ENCODE assay signal across 8 cellular contexts in genomic region chr6:17986656-17987575, GRCh38. TPM values are rescaled to one million over a fixed set of nuclear protein-coding genes. Genes with fewer than 3 reads are reported as not detected.
A peak's percentile ranks its signal among the peaks of the same experiment; 100 is the strongest.
DNase-seq lines count a peak whose midpoint lies in the region; ATAC-seq and TF ChIP-seq lines count a peak whose summit lies in the region.

No MANE protein-coding gene starts in this region.

- H3K9me3 ChIP-seq in ectodermal cell (ENCODE audit: control insufficient read depth, low read length) (no peaks in the 10 kb centered on the region), subcutaneous abdominal adipose tissue (ENCODE audit: control insufficient read depth in 5 of 5, low read length in 5 of 5) (no peaks in the 10 kb centered on the region)

- no TSS peak for BruUV-seq in Calu3 (replicated peaks; lab: Mats Ljungman, UMichigan)

- ATAC-seq in GM19351 (IDR thresholded peaks at IDR 0.05; ENCODE audit: unreplicated experiment) (peak; percentile 25), HG03442 (IDR thresholded peaks at IDR 0.05; ENCODE audit: unreplicated experiment) (peak; percentile 23)

- H3K36me3 ChIP-seq in ectodermal cell (ENCODE audit: control insufficient read depth, insufficient read depth, low read length) (no peaks in the 10 kb centered on the region), subcutaneous abdominal adipose tissue (ENCODE audit: control insufficient read depth in 5 of 5, insufficient read depth in 5 of 5, low read length in 5 of 5) (peaks cover 0 to 7% (median 3%) of the 10 kb centered on the region in 5 donors)

- H3K4me1 Mint-ChIP-seq in Calu3 (ENCODE audit: low read depth, unreplicated experiment), result peaks cover 15% of the 10 kb centered on the region

- no peaks in the 10 kb centered on the region for H3K9me3 Mint-ChIP-seq in Calu3 (ENCODE audit: low read depth, unreplicated experiment)

- DNase-seq in Calu3 (peak; percentile 35), SK-N-DZ (ENCODE audit: low spot score) (peak; percentile 52), lower leg skin (ENCODE audit: low spot score in 2 of 2) (peak; percentile 57 to 92)
- DNase-seq in activated CD4-positive, alpha-beta T cell treated with anti-CD3 and anti-CD28 coated beads for 48 hours, result no peak

- WGBS in ectodermal cell, 2 experiments, result 1% methylated on average over 92 of the region's 92 CpGs
- 1% methylated on average over 58 to 73 of the region's 92 CpGs for WGBS in lower leg skin, 2 donors

- TF ChIP-seq CTCF in Calu3 (IDR thresholded peaks at IDR 0.05; ENCODE audit: unreplicated experiment) (no peak), lower leg skin (IDR thresholded peaks at IDR 0.05) (no peak)

- intact Hi-C loops in Calu3 (cut with micrococcal nuclease; ENCODE audit: unreplicated experiment) (loop anchor here (10.0 kb wide), 2 partner anchors 122 to 138 kb away; partner anchors contain the start of gene NHLRC1), lower leg skin (cut with DNase I; ENCODE audit: low total_unique reads) (loop anchor here (10.0 kb wide), 1 partner anchor 152 kb away; no protein-coding TSS in a partner anchor)

- no peak overlapping the region for H3K27ac ChIP-seq in ectodermal cell (ENCODE audit: insufficient read depth, low read depth, low read length, poor library complexity, severe bottlenecking)
- H3K27ac ChIP-seq in subcutaneous abdominal adipose tissue (ENCODE audit: low read depth, low read length), result peak overlapping the region; percentile 92

- peaks cover 19% of the 10 kb centered on the region for H3K36me3 Mint-ChIP-seq in Calu3 (ENCODE audit: insufficient read depth, unreplicated experiment)

- peak overlapping the region; percentile 58 to 86 (median 73) for H3K9ac ChIP-seq in subcutaneous abdominal adipose tissue (ENCODE audit: low read length in 5 of 5)

- no peak for TF ChIP-seq POLR2A in lower leg skin (IDR thresholded peaks at IDR 0.05)

- peaks cover 3% of the 10 kb centered on the region for H3K4me1 ChIP-seq in ectodermal cell (ENCODE audit: control insufficient read depth, insufficient read depth, low read length)
- peaks cover 2 to 42% (median 37%) of the 10 kb centered on the region in 5 donors for H3K4me1 ChIP-seq in subcutaneous abdominal adipose tissue (ENCODE audit: control insufficient read depth in 5 of 5, insufficient read depth in 5 of 5, low read length in 5 of 5)

- H3K27me3 ChIP-seq in ectodermal cell (ENCODE audit: control insufficient read depth, insufficient read depth, low read length, poor library complexity, severe bottlenecking), result peaks cover 22% of the 10 kb centered on the region
- no peaks in the 10 kb centered on the region for H3K27me3 ChIP-seq in subcutaneous abdominal adipose tissue (ENCODE audit: control insufficient read depth in 5 of 5, insufficient read depth in 4 of 5, low read length in 5 of 5)

- CTCF ChIA-PET in Calu3 (lab: Charles Lee), result interaction anchor here (0.6 kb wide), 1 partner anchor 56 kb away, joined by 3 read pairs; no protein-coding TSS in a partner anchor

- H3K27ac Mint-ChIP-seq in Calu3 (ENCODE audit: unreplicated experiment), result no peak overlapping the region

- peak overlapping the region; percentile 69 for H3K4me3 Mint-ChIP-seq in Calu3 (ENCODE audit: low read depth, unreplicated experiment)

- H3K27me3 Mint-ChIP-seq in Calu3 (ENCODE audit: unreplicated experiment), result no peaks in the 10 kb centered on the region

- H3K4me3 ChIP-seq in ectodermal cell (ENCODE audit: insufficient read depth, low read depth, low read length) (peak overlapping the region; percentile 82), lower leg skin (ENCODE audit: low read depth, poor library complexity, severe bottlenecking) (peak overlapping the region; percentile 56), subcutaneous abdominal adipose tissue (ENCODE audit: low read depth in 1 of 5, low read length in 5 of 5) (peak overlapping the region; percentile 91 to 97 (median 95))

RNA-seq across cellular contexts. Expression of gene KIF13A, which starts 0.5 kb away (rescaled TPM):
- total RNA-seq in Calu3 (2022), result 14.1 and 14.4 TPM in 2 replicates
- polyA plus RNA-seq in SK-N-DZ (2014; cell fraction: cytosol; rRNA removed), result 8.9 and 9.4 TPM in 2 replicates
- polyA plus RNA-seq in SK-N-DZ (2014; cell fraction: nucleus; rRNA removed), result 5.7 and 7.8 TPM in 2 replicates
- 19.0 TPM for polyA plus RNA-seq in ectodermal cell (2013, experiment 1 of 4)
- 16.7 TPM for polyA plus RNA-seq in ectodermal cell (2013, experiment 2 of 4)
- polyA plus RNA-seq in ectodermal cell (2013, experiment 3 of 4), result 13.4 TPM
- polyA plus RNA-seq in ectodermal cell (2013, experiment 4 of 4), result 17.6 TPM
- 10 to 100 TPM; 54.4 to 88.5 (median 60.6) TPM for total RNA-seq in lower leg skin
